ENCODE assay signal across 30 cellular contexts in the genomic region with DNA sequence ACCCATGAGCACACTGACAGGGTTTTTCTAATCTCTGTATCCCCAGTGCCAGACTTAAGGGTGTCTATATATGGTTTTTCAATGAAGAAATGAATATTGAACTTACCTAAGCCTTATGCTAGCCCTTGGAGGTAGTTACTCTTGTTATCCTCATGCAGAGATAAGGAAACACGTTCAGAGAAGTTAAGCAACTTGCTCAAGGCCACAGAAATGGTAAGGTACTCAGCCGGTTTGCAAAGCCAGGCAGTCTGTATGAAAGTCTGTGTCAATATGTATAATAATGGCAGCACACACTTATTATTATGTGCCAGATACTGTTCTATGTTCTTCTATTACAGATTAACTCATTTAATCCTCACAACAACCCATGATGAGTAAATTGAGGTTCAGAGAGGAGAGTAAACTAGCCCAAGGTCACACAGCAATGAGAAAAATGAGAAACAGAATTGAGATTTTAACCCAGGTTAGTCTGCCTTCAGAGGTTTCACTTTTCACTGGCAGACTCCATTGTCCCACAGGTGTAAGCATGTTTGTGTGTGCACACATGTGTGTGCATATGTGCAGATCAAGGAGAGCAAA. TPM values are rescaled to one million over a fixed set of nuclear protein-coding genes. Genes with fewer than 3 reads are reported as not detected.
"Had no signal": no experiment of that assay in that cellular context is flagged by ENCODE, and none has a peak within 500 bp of the region (broad histone marks: within the 10 kb centered on the region; RNA-seq: fewer than 3 reads in every experiment).

No MANE protein-coding gene starts in this region.

- H3K36me3 ChIP-seq: neural progenitor cell, ovary, spleen, suprapubic skin, tibial artery, transverse colon, upper lobe of left lung, vagina had no signal

- H3K27ac Mint-ChIP-seq: natural killer cell; nephron; neural progenitor cell; progenitor cell of endocrine pancreas; stimulated activated memory B cell treated with anti-CD40 and anti-IgM and Interleukin-4, amounts not matched to agents 10 μg/mL and 1 μg/mL and 100 μg/mL, for 72 hours; stimulated activated naive CD8-positive, alpha-beta T cell treated with anti-CD3 and anti-CD28 coated beads, Interleukin-15, amount 100 ng/mL, for 72 hours had no signal

- H3K27me3 ChIP-seq: neural progenitor cell, ovary, testis, upper lobe of left lung, vagina had no signal

- H3K9me3 Mint-ChIP-seq: natural killer cell; nephron; neural progenitor cell; stimulated activated naive CD8-positive, alpha-beta T cell treated with anti-CD3 and anti-CD28 coated beads, Interleukin-15, amount 100 ng/mL, for 72 hours had no signal

- H3K4me3 Mint-ChIP-seq: natural killer cell; nephron; neural progenitor cell; stimulated activated memory B cell treated with anti-CD40 and anti-IgM and Interleukin-4, amounts not matched to agents 10 μg/mL and 1 μg/mL and 100 μg/mL, for 72 hours; stimulated activated naive CD8-positive, alpha-beta T cell treated with anti-CD3 and anti-CD28 coated beads, Interleukin-15, amount 100 ng/mL, for 72 hours had no signal

- ATAC-seq: natural killer cell; psoas muscle; right cardiac atrium; sciatic nerve; stimulated activated memory B cell treated with anti-CD40 and anti-IgM and Interleukin-4, amounts not matched to agents 10 μg/mL and 1 μg/mL and 100 μg/mL, for 72 hours; stimulated activated naive CD8-positive, alpha-beta T cell treated with anti-CD3 and anti-CD28 coated beads, Interleukin-15, amount 100 ng/mL, for 72 hours; stimulated activated naive CD8-positive, alpha-beta T cell treated with anti-CD3 and anti-CD28 coated beads, Interleukin-15, Interleukin-2, amounts not matched to agents 100 U/mL and 50 U/mL, for 24 hours had no signal

- H3K4me3 ChIP-seq: neural progenitor cell, ovary, psoas muscle, skin epidermis, smooth muscle cell, spleen, suprapubic skin, testis, tibial artery, transverse colon, upper lobe of left lung, vagina had no signal

- H3K4me1 Mint-ChIP-seq: natural killer cell; nephron; stimulated activated memory B cell treated with anti-CD40 and anti-IgM and Interleukin-4, amounts not matched to agents 10 μg/mL and 1 μg/mL and 100 μg/mL, for 72 hours; stimulated activated naive CD8-positive, alpha-beta T cell treated with anti-CD3 and anti-CD28 coated beads, Interleukin-15, amount 100 ng/mL, for 72 hours had no signal

- H3K36me3 Mint-ChIP-seq: natural killer cell; neural progenitor cell; stimulated activated memory B cell treated with anti-CD40 and anti-IgM and Interleukin-4, amounts not matched to agents 10 μg/mL and 1 μg/mL and 100 μg/mL, for 72 hours had no signal

- H3K4me1 ChIP-seq: neural progenitor cell, parathyroid adenoma, psoas muscle, spleen, suprapubic skin, testis, tibial artery, transverse colon, upper lobe of left lung, vagina had no signal

- DNase-seq: natural killer cell; occipital lobe; ovary; psoas muscle; right cardiac atrium; spleen; stimulated activated CD4-positive, alpha-beta T cell treated with anti-CD3 and anti-CD28 coated beads, Interleukin-12 subunit alpha, Interleukin-12 subunit beta, amount 100 ng/mL, for 4 hours; stimulated activated CD4-positive, alpha-beta T cell treated with anti-CD3 and anti-CD28 coated beads, Interleukin-1b, Interleukin-23, amount 100 ng/mL, for 48 hours; stimulated activated CD4-positive, alpha-beta T cell treated with anti-CD3 and anti-CD28 coated beads, Interleukin-4, amount 100 ng/mL, for 1 hour; stimulated activated CD4-positive, alpha-beta T cell treated with anti-CD3 and anti-CD28 coated beads, Interleukin-4, amount 100 ng/mL, for 4 hours; stimulated activated CD8-positive, alpha-beta memory T cell treated with anti-CD3 and anti-CD28 coated beads, Interleukin-4, amount 100 ng/mL, for 48 hours; stimulated activated naive CD4-positive, alpha-beta T cell; stimulated activated naive CD8-positive, alpha-beta T cell treated with anti-CD3 and anti-CD28 coated beads, Interleukin-15, amount 100 ng/mL, for 72 hours; stimulated activated naive CD8-positive, alpha-beta T cell treated with anti-CD3 and anti-CD28 coated beads, Interleukin-15, Interleukin-2, amounts not matched to agents 100 U/mL and 50 U/mL, for 24 hours; substantia nigra; transverse colon; upper lobe of left lung had no signal

- H3K27ac ChIP-seq: neural progenitor cell, ovary, parathyroid adenoma, psoas muscle, skin epidermis, spleen, suprapubic skin, testis, tibial artery, transverse colon, upper lobe of left lung, vagina had no signal

- H3K9me3 ChIP-seq: ovary, psoas muscle, suprapubic skin, testis, transverse colon, vagina had no signal

RNA-seq across cellular contexts. Expression of gene CSF3R, which starts 54.6 kb away (rescaled TPM):
- total RNA-seq: osteoblast had no signal
